In genomic region chr3:75188937-75189336, GRCh38 we compare ENCODE assay signal across 3 cellular contexts.
TF ChIP-seq lines count a peak whose summit lies in the region.

No MANE protein-coding gene starts in this region.

TF ChIP-seq in GM23338, 12 proteins besides CTCF, POLR2A, EP300 and RAD21 (continues in another document):
- no peak for TF ChIP-seq EZH2 (IDR thresholded peaks at IDR 0.05; ENCODE audit: low read depth, unreplicated experiment)
- TF ChIP-seq STAT1 (IDR thresholded peaks at IDR 0.05; ENCODE audit: unreplicated experiment) = no peak
- no peak for TF ChIP-seq ETS1 (IDR thresholded peaks at IDR 0.05)
- no peak for TF ChIP-seq ZNF114 (CRISPR knock-in tag; IDR thresholded peaks at IDR 0.05)
- no peak for TF ChIP-seq CREB1 (CRISPR knock-in tag; IDR thresholded peaks at IDR 0.05; ENCODE audit: low read depth)

TF ChIP-seq in H1, 55 proteins besides CTCF, POLR2A, EP300 and RAD21 (continued from another document):
- TF ChIP-seq KDM4A (IDR thresholded peaks at IDR 0.05; ENCODE audit: low read depth, low read length, severe bottlenecking) (no peak), ZNF274 (IDR thresholded peaks at IDR 0.05; ENCODE audit: borderline replicate concordance, extremely low read depth, low read length) (no peak), TAF1 (IDR thresholded peaks at IDR 0.05; ENCODE audit: low read depth, low read length) (no peak), RFX5 (IDR thresholded peaks at IDR 0.05; ENCODE audit: borderline replicate concordance, low read depth, low read length) (no peak), RBBP5 (IDR thresholded peaks at IDR 0.05; ENCODE audit: borderline replicate concordance, low read depth, low read length) (no peak), MAFK (IDR thresholded peaks at IDR 0.05; ENCODE audit: low read depth, low read length) (no peak)

TF ChIP-seq in GM12891, 5 proteins besides CTCF, POLR2A, EP300 and RAD21:
- TF ChIP-seq POU2F2 (IDR thresholded peaks at IDR 0.05; ENCODE audit: low read depth, low read length) = no peak
- TF ChIP-seq PAX5 (IDR thresholded peaks at IDR 0.05; ENCODE audit: insufficient read depth, low read length, severe bottlenecking) = no peak
- no peak for TF ChIP-seq POLR2AphosphoS5 (IDR thresholded peaks at IDR 0.05; ENCODE audit: low read depth, low read length)
- no peak for TF ChIP-seq SPI1 (IDR thresholded peaks at IDR 0.05; ENCODE audit: low read depth, low read length)
- no peak for TF ChIP-seq TAF1 (IDR thresholded peaks at IDR 0.05; ENCODE audit: low read depth, low read length)
